Comparison of ENCODE assay signal across 9 cellular contexts in genomic region chr6:42316390-42316970, GRCh38.
A peak's percentile ranks its signal among the peaks of the same experiment; 100 is the strongest.
DNase-seq lines count a peak whose midpoint lies in the region; ATAC-seq, FAIRE-seq and TF ChIP-seq lines count a peak whose summit lies in the region.
"Had no signal": no experiment of that assay in that cellular context is flagged by ENCODE, and none has a peak within 500 bp of the region (broad histone marks: within the 10 kb centered on the region; RNA-seq: fewer than 3 reads in every experiment).

No MANE protein-coding gene starts in this region.

- no peaks in the 10 kb centered on the region for H3K27me3 ChIP-seq in right atrium auricular region
- H3K27me3 ChIP-seq: gastrocnemius medialis had no signal

- peak overlapping the region; percentile 76 to 81 for H3K27ac Mint-ChIP-seq in natural killer cell treated with Interleukin-12 subunit alpha and Interleukin-12 subunit beta and Interleukin-15 and Interleukin-18, amount 100 ng/mL, for 72 hours

- no peaks in the 10 kb centered on the region for H3K36me3 Mint-ChIP-seq in natural killer cell treated with Interleukin-12 subunit alpha and Interleukin-12 subunit beta and Interleukin-15 and Interleukin-18, amount 100 ng/mL, for 72 hours

- TF ChIP-seq CTCF in right atrium auricular region (IDR thresholded peaks at IDR 0.05), result no peak

- no peaks in the 10 kb centered on the region for H3K9me3 ChIP-seq in right atrium auricular region
- H3K9me3 ChIP-seq: gastrocnemius medialis had no signal

- H3K36me3 ChIP-seq in right atrium auricular region, result no peaks in the 10 kb centered on the region
- H3K36me3 ChIP-seq: gastrocnemius medialis had no signal

- peak; percentile 72 for DNase-seq in NCI-H226
- DNase-seq in cerebellar cortex (ENCODE audit: low spot score), result peak; percentile 21
- no peak for DNase-seq in natural killer cell treated with Interleukin-12 subunit alpha and Interleukin-12 subunit beta and Interleukin-15 and Interleukin-18, amount 100 ng/mL, for 72 hours (ENCODE audit: low spot score)
- no peak for DNase-seq in right atrium auricular region (ENCODE audit: low spot score)
- no peak for DNase-seq in HPDE6-E6E7 (ENCODE audit: extremely low spot score)
- DNase-seq in KG1 (lab: John Stamatoyannopoulos, UW), result no peak
- no peak for DNase-seq in NCI-H187 (lab: John Stamatoyannopoulos, UW)

- H3K9me3 Mint-ChIP-seq in natural killer cell treated with Interleukin-12 subunit alpha and Interleukin-12 subunit beta and Interleukin-15 and Interleukin-18, amount 100 ng/mL, for 72 hours, result no peaks in the 10 kb centered on the region

- H3K27me3 Mint-ChIP-seq in natural killer cell treated with Interleukin-12 subunit alpha and Interleukin-12 subunit beta and Interleukin-15 and Interleukin-18, amount 100 ng/mL, for 72 hours, result no peaks in the 10 kb centered on the region

- peaks cover 46 to 69% of the 10 kb centered on the region in 2 donors for H3K4me1 Mint-ChIP-seq in natural killer cell treated with Interleukin-12 subunit alpha and Interleukin-12 subunit beta and Interleukin-15 and Interleukin-18, amount 100 ng/mL, for 72 hours (ENCODE audit: low read depth in 2 of 2)

- ATAC-seq in natural killer cell treated with Interleukin-12 subunit alpha and Interleukin-12 subunit beta and Interleukin-15 and Interleukin-18, amount 100 ng/mL, for 72 hours, result no peak
- ATAC-seq: gastrocnemius medialis had no signal

- H3K27ac ChIP-seq in right atrium auricular region, result no peak overlapping the region
- H3K27ac ChIP-seq: gastrocnemius medialis had no signal

- peak; percentile 95 for FAIRE-seq in G401.6 (lab: Jason Lieb, UNC)

- no peak overlapping the region for H3K4me3 ChIP-seq in right atrium auricular region
- H3K4me3 ChIP-seq: gastrocnemius medialis had no signal

- peak overlapping the region; percentile 27 for H3K4me3 Mint-ChIP-seq in natural killer cell treated with Interleukin-12 subunit alpha and Interleukin-12 subunit beta and Interleukin-15 and Interleukin-18, amount 100 ng/mL, for 72 hours

- H3K4me1 ChIP-seq in right atrium auricular region, result peaks cover 0 to 12% of the 10 kb centered on the region in 2 donors
- H3K4me1 ChIP-seq: gastrocnemius medialis had no signal

Comparison
In these comparisons a context has a peak if more than half of its experiments do, and no peak if none do; other contexts are left out.
1. DNase-seq: peak in NCI-H226 (single experiment) and cerebellar cortex (single experiment); none in natural killer cell treated with Interleukin-12 subunit alpha and Interleukin-12 subunit beta and Interleukin-15 and Interleukin-18, amount 100 ng/mL, for 72 hours (single experiment), right atrium auricular region (single experiment), HPDE6-E6E7 (single experiment), KG1 (single experiment) and NCI-H187 (0 of 2).